In genomic region chr20:49231461-49231860, GRCh38 we compare ENCODE assay signal across 1 cellular context.
TF ChIP-seq lines count a peak whose summit lies in the region.

No MANE protein-coding gene starts in this region.

TF ChIP-seq in GM12878, 131 proteins besides CTCF, POLR2A, EP300 and RAD21:
- TF ChIP-seq ATF2 (IDR thresholded peaks at IDR 0.05; ENCODE audit: low read length): no peak
- no peak for TF ChIP-seq DPF2 (IDR thresholded peaks at IDR 0.05)
- TF ChIP-seq IRF4 (IDR thresholded peaks at IDR 0.05; ENCODE audit: low read depth, low read length): no peak
- no peak for TF ChIP-seq TBL1XR1 (IDR thresholded peaks at IDR 0.05; ENCODE audit: low read depth, low read length)
- no peak for TF ChIP-seq BHLHE40 (IDR thresholded peaks at IDR 0.05; ENCODE audit: borderline replicate concordance in 1 of 2, low read depth in 2 of 2, low read length in 1 of 2)
- no peak for TF ChIP-seq MLLT1 (IDR thresholded peaks at IDR 0.05)
- no peak for TF ChIP-seq TCF3 (IDR thresholded peaks at IDR 0.05; ENCODE audit: borderline replicate concordance, insufficient read depth, low read depth, low read length)
- no peak for TF ChIP-seq RCOR1 (conservative IDR thresholded peaks at IDR 0.05; ENCODE audit: low read depth, low read length)
- no peak for TF ChIP-seq SMC3 (IDR thresholded peaks at IDR 0.05; ENCODE audit: borderline replicate concordance, low read length)
- no peak for TF ChIP-seq CREM (IDR thresholded peaks at IDR 0.05; ENCODE audit: low read depth)
- no peak for TF ChIP-seq ZNF592 (IDR thresholded peaks at IDR 0.05)
- TF ChIP-seq POLR2AphosphoS5 (IDR thresholded peaks at IDR 0.05; ENCODE audit: low read length): no peak
- TF ChIP-seq HCFC1 (IDR thresholded peaks at IDR 0.05; ENCODE audit: low read length): no peak
- TF ChIP-seq HSF1 (IDR thresholded peaks at IDR 0.05; ENCODE audit: low read depth, low read length): no peak
- no peak for TF ChIP-seq RUNX3 (IDR thresholded peaks at IDR 0.05; ENCODE audit: low read length)
